Comparison of ENCODE assay signal across 14 cellular contexts in the genomic region with DNA sequence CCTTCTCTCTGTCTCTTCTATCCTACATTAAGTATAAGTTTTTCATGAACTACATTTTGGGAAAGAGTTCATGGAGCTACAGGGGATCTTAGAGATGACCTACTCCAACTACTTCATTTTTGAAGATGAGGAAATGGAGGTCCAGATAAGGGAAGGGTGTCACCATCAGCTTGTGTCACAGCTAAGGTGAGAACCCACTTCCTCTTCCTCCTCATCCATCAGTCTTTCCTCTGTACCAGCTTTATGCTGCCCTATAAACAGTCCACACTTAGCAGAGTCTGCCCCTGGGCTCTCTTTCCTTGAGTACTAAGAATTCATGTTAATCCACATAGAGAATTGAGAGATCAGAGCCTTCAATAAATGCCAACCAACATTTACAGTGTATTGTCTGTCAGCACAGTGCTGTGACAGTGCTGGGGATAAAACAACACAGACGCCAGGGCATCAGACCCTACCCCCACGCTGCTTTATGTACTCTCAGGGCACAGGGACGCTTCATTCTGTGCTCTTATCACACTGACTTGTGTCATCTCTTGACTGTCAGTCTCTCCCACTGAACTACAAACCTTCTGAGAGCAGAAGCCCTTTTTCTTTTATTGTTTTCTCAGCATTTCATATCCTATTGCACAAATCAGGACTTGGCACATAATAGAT. TPM values are rescaled to one million over a fixed set of nuclear protein-coding genes. Genes with fewer than 3 reads are reported as not detected.
A peak's percentile ranks its signal among the peaks of the same experiment; 100 is the strongest.
DNase-seq lines count a peak whose midpoint lies in the region; ATAC-seq and TF ChIP-seq lines count a peak whose summit lies in the region.
"Had no signal": no experiment of that assay in that cellular context is flagged by ENCODE, and none has a peak within 500 bp of the region (broad histone marks: within the 10 kb centered on the region; RNA-seq: fewer than 3 reads in every experiment).

No MANE protein-coding gene starts in this region.

- POLR2A ChIA-PET in T-cell (lab: Charles Lee), result interaction anchor here (0.5 to 1.0 kb wide), 3 partner anchors 16 to 34 kb away, joined by 3 to 8 read pairs (median 3); no protein-coding TSS in a partner anchor

- H3K4me1 Mint-ChIP-seq in activated naive CD4-positive, alpha-beta T cell treated with anti-CD3 and anti-CD28 coated beads, Interleukin-2, amount 50 U/mL, for 24 hours, result peaks cover 25% of the 10 kb centered on the region
- H3K4me1 Mint-ChIP-seq in T-cell, result peaks cover 32 to 83% (median 67%) of the 10 kb centered on the region in 3 donors
- H3K4me1 Mint-ChIP-seq in effector memory CD8-positive, alpha-beta T cell (ENCODE audit: low read depth in 2 of 2), result peaks cover 63 to 95% of the 10 kb centered on the region in 2 donors
- H3K4me1 Mint-ChIP-seq in stimulated activated naive CD8-positive, alpha-beta T cell treated with anti-CD3 and anti-CD28 coated beads, Interleukin-15, amount 100 ng/mL, for 72 hours, result peaks cover 28% of the 10 kb centered on the region

- intact Hi-C loops in posterior vena cava (cut with DNase I), result no loop called here

- ATAC-seq in T-cell (replicated peaks in 1 of 4), result peak; percentile 56 to 70 (median 62)
- peak; percentile 61 for ATAC-seq in effector memory CD8-positive, alpha-beta T cell (replicated peaks)
- peak; percentile 64 for ATAC-seq in stimulated activated naive CD8-positive, alpha-beta T cell treated with anti-CD3 and anti-CD28 coated beads, Interleukin-15, amount 100 ng/mL, for 72 hours
- no peak for ATAC-seq in omental fat pad (ENCODE audit: low FRiP score)
- ATAC-seq in HG03520 (IDR thresholded peaks at IDR 0.05; ENCODE audit: unreplicated experiment), result no peak

- DNase-seq in activated naive CD4-positive, alpha-beta T cell treated with anti-CD3 and anti-CD28 coated beads, Interleukin-2, amount 50 U/mL, for 16 hours, result no peak
- DNase-seq in T-cell (peak in 5 of 34 experiments; percentile 10 to 15 (median 11)), posterior vena cava (ENCODE audit: low spot score) (no peak), omental fat pad (ENCODE audit: low spot score) (no peak)
- peak in 2 of 3 experiments; percentile 31 to 40 for DNase-seq in effector memory CD8-positive, alpha-beta T cell
- DNase-seq in stimulated activated naive CD8-positive, alpha-beta T cell treated with anti-CD3 and anti-CD28 coated beads, Interleukin-15, amount 100 ng/mL, for 72 hours, result no peak
- DNase-seq: DMS53, GM23248, mesendoderm, NCI-H1417, NCI-H2227 treated with DMSO at 0.1 percent for 48 hours, WERI-Rb-1 had no signal

- H3K27ac Mint-ChIP-seq in activated naive CD4-positive, alpha-beta T cell treated with anti-CD3 and anti-CD28 coated beads, Interleukin-2, amount 50 U/mL, for 24 hours, result peak overlapping the region; percentile 8
- peak overlapping the region; percentile 83 to 95 for H3K27ac Mint-ChIP-seq in T-cell
- peak overlapping the region; percentile 78 to 99 for H3K27ac Mint-ChIP-seq in effector memory CD8-positive, alpha-beta T cell
- H3K27ac Mint-ChIP-seq in stimulated activated naive CD8-positive, alpha-beta T cell treated with anti-CD3 and anti-CD28 coated beads, Interleukin-15, amount 100 ng/mL, for 72 hours, result peak overlapping the region; percentile 38 to 91

- CTCF ChIA-PET in T-cell (lab: Charles Lee), result interaction anchor here in 1 of 2 donors (0.6 to 2.3 kb wide), 5 partner anchors 12 to 110 kb away, joined by 3 to 15 read pairs (median 4); no protein-coding TSS in a partner anchor

- no peak for TF ChIP-seq CTCF in omental fat pad (IDR thresholded peaks at IDR 0.05)

- peak overlapping the region; percentile 21 for H3K4me3 Mint-ChIP-seq in activated naive CD4-positive, alpha-beta T cell treated with anti-CD3 and anti-CD28 coated beads, Interleukin-2, amount 50 U/mL, for 24 hours
- peak overlapping the region; percentile 11 to 76 (median 41) for H3K4me3 Mint-ChIP-seq in T-cell
- peak overlapping the region; percentile 64 to 89 for H3K4me3 Mint-ChIP-seq in effector memory CD8-positive, alpha-beta T cell
- H3K4me3 Mint-ChIP-seq in stimulated activated naive CD8-positive, alpha-beta T cell treated with anti-CD3 and anti-CD28 coated beads, Interleukin-15, amount 100 ng/mL, for 72 hours, result no peak overlapping the region

- peaks cover 1% of the 10 kb centered on the region for H3K36me3 Mint-ChIP-seq in activated naive CD4-positive, alpha-beta T cell treated with anti-CD3 and anti-CD28 coated beads, Interleukin-2, amount 50 U/mL, for 24 hours
- H3K36me3 Mint-ChIP-seq in T-cell, result no peaks in the 10 kb centered on the region
- H3K36me3 Mint-ChIP-seq in effector memory CD8-positive, alpha-beta T cell (ENCODE audit: insufficient read depth), result peaks cover 12% of the 10 kb centered on the region

- H3K9me3 Mint-ChIP-seq in activated naive CD4-positive, alpha-beta T cell treated with anti-CD3 and anti-CD28 coated beads, Interleukin-2, amount 50 U/mL, for 24 hours, result peaks cover 4% of the 10 kb centered on the region
- peaks cover 0 to 14% (median 0%) of the 10 kb centered on the region in 3 donors for H3K9me3 Mint-ChIP-seq in T-cell
- H3K9me3 Mint-ChIP-seq in effector memory CD8-positive, alpha-beta T cell, result peaks cover 2 to 6% of the 10 kb centered on the region in 2 donors
- peaks cover 6 to 15% of the 10 kb centered on the region in 2 donors for H3K9me3 Mint-ChIP-seq in stimulated activated naive CD8-positive, alpha-beta T cell treated with anti-CD3 and anti-CD28 coated beads, Interleukin-15, amount 100 ng/mL, for 72 hours

- no peaks in the 10 kb centered on the region for H3K27me3 Mint-ChIP-seq in activated naive CD4-positive, alpha-beta T cell treated with anti-CD3 and anti-CD28 coated beads, Interleukin-2, amount 50 U/mL, for 24 hours
- peaks cover 0 to 4% of the 10 kb centered on the region in 2 donors for H3K27me3 Mint-ChIP-seq in T-cell
- no peaks in the 10 kb centered on the region for H3K27me3 Mint-ChIP-seq in effector memory CD8-positive, alpha-beta T cell
- H3K27me3 Mint-ChIP-seq in stimulated activated naive CD8-positive, alpha-beta T cell treated with anti-CD3 and anti-CD28 coated beads, Interleukin-15, amount 100 ng/mL, for 72 hours, result no peaks in the 10 kb centered on the region

RNA-seq across cellular contexts. Expression of a gene that starts 22.1 kb away (rescaled TPM):
- total RNA-seq in T-cell (10 to 100 TPM in 1 of 5 donors, 1 to 10 TPM in 4; 2.3 to 11.3 (median 7.2) TPM), posterior vena cava (1 to 10 TPM; 2.1 to 3.3 TPM), omental fat pad (10 to 100 TPM; 20.5 to 68.7 (median 37.4) TPM)

Comparison
In these comparisons a context has a peak if more than half of its experiments do, and no peak if none do; other contexts are left out.
1. H3K27ac Mint-ChIP-seq: peak in every context shown above with its lines; median percentile 89 in T-cell; 88 in effector memory CD8-positive, alpha-beta T cell; 64 in stimulated activated naive CD8-positive, alpha-beta T cell treated with anti-CD3 and anti-CD28 coated beads, Interleukin-15, amount 100 ng/mL, for 72 hours; 8 in activated naive CD4-positive, alpha-beta T cell treated with anti-CD3 and anti-CD28 coated beads, Interleukin-2, amount 50 U/mL, for 24 hours.
2. H3K4me3 Mint-ChIP-seq: peak in activated naive CD4-positive, alpha-beta T cell treated with anti-CD3 and anti-CD28 coated beads, Interleukin-2, amount 50 U/mL, for 24 hours (single experiment), T-cell (3 of 3) and effector memory CD8-positive, alpha-beta T cell (2 of 2); none in stimulated activated naive CD8-positive, alpha-beta T cell treated with anti-CD3 and anti-CD28 coated beads, Interleukin-15, amount 100 ng/mL, for 72 hours (0 of 2).
3. DNase-seq: peak in effector memory CD8-positive, alpha-beta T cell (2 of 3); none in activated naive CD4-positive, alpha-beta T cell treated with anti-CD3 and anti-CD28 coated beads, Interleukin-2, amount 50 U/mL, for 16 hours (single experiment), stimulated activated naive CD8-positive, alpha-beta T cell treated with anti-CD3 and anti-CD28 coated beads, Interleukin-15, amount 100 ng/mL, for 72 hours (0 of 2), posterior vena cava (single experiment) and omental fat pad (single experiment).
4. ATAC-seq: peak in T-cell (4 of 4), effector memory CD8-positive, alpha-beta T cell (single experiment) and stimulated activated naive CD8-positive, alpha-beta T cell treated with anti-CD3 and anti-CD28 coated beads, Interleukin-15, amount 100 ng/mL, for 72 hours (single experiment); none in omental fat pad (single experiment) and HG03520 (single experiment).